ENCODE assay signal across 10 cellular contexts in the genomic region with DNA sequence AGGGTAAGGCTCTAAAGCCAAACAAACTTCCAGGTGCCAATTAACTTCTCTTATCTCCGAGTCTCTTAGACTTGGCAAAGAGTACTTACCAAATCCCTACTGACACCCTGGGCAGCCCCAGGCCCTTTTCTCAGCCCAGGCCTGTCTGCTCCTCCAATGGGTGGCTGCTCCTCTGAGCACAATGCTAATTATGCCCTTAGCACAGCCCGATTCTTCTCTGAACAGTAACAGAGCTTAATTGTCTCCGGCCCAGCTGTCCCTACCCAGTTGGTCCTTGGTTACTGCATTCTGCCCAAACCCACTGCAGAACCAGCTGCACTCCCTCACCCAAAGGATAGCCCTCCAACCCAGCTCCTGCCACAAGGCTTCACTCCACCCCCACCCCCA.
DNase-seq lines count a peak whose midpoint lies in the region; ATAC-seq and TF ChIP-seq lines count a peak whose summit lies in the region.
"Had no signal": no experiment of that assay in that cellular context is flagged by ENCODE, and none has a peak within 500 bp of the region (broad histone marks: within the 10 kb centered on the region; RNA-seq: fewer than 3 reads in every experiment).

No MANE protein-coding gene starts in this region.

- DNase-seq in left cardiac atrium, result peak; percentile 15
- DNase-seq in Right ventricle myocardium superior, result no peak
- DNase-seq in cerebellum (ENCODE audit: low spot score), result peak; percentile 41
- peak; percentile 80 for DNase-seq in myocyte (ENCODE audit: low read depth)
- no peak for DNase-seq in epidermal melanocyte (ENCODE audit: insufficient read length, low spot score)
- no peak for DNase-seq in GM20000 (ENCODE audit: low spot score)
- DNase-seq: NCI-H1048; stimulated activated CD4-positive, alpha-beta T cell treated with anti-CD3 and anti-CD28 coated beads, Interleukin-4, amount 100 ng/mL, for 4 hours had no signal

- intact Hi-C loops in left cardiac atrium (cut with DNase I) (loop anchor here in 1 of 2 donors (10.0 kb wide), 1 partner anchor 126 kb away; no protein-coding TSS in a partner anchor), Right ventricle myocardium superior (cut with DNase I) (no loop called here)

- no peak for ATAC-seq in left cardiac atrium
- ATAC-seq in Right ventricle myocardium superior (ENCODE audit: poor library complexity), result no peak
- ATAC-seq in HG02970 (IDR thresholded peaks at IDR 0.05; ENCODE audit: low FRiP score, unreplicated experiment), result no peak
- ATAC-seq in HG03135 (IDR thresholded peaks at IDR 0.05; ENCODE audit: unreplicated experiment), result no peak

- TF ChIP-seq CTCF in GM20000 (IDR thresholded peaks at IDR 0.05; ENCODE audit: extremely low read depth, missing control alignments), result no peak

Comparison
In these comparisons a context has a peak if more than half of its experiments do, and no peak if none do; other contexts are left out.
1. DNase-seq: peak in left cardiac atrium (single experiment), cerebellum (single experiment) and myocyte (single experiment); none in Right ventricle myocardium superior (single experiment), epidermal melanocyte (single experiment) and GM20000 (single experiment).